ENCODE assay signal across 24 cellular contexts in genomic region chr5:27608992-27609391, GRCh38.
DNase-seq lines count a peak whose midpoint lies in the region; ATAC-seq, FAIRE-seq and TF ChIP-seq lines count a peak whose summit lies in the region.
"Had no signal": no experiment of that assay in that cellular context is flagged by ENCODE, and none has a peak within 500 bp of the region (broad histone marks: within the 10 kb centered on the region; RNA-seq: fewer than 3 reads in every experiment).

No MANE protein-coding gene starts in this region.

- H2AK5ac ChIP-seq in H1 (ENCODE audit: low read depth, low read length), result peak overlapping the region; percentile 60; the same call in 1 of the 2 replicates

- no peak overlapping the region for H3K56ac ChIP-seq in H1 (replicated peaks; ENCODE audit: insufficient read length, low read depth, low read length)

- BruUV-seq in HepG2 (replicated peaks; lab: Mats Ljungman, UMichigan), result no TSS peak

- CTCF ChIA-PET in HepG2 (lab: Yijun Ruan, JAX; ENCODE audit: low intra/inter-chr PET ratio, low total read pairs), result no interaction called here
- CTCF ChIA-PET in H1 (lab: Charles Lee; ENCODE audit: partially characterized antibody), result no interaction called here

- no peak overlapping the region for H4K5ac ChIP-seq in H1 (ENCODE audit: insufficient read length, low read depth, low read length)

- no peak overlapping the region for H4K8ac ChIP-seq in H1 (ENCODE audit: extremely low read depth, insufficient read depth, low read length)

- H3K4me3 ChIP-seq in HepG2 (replicated peaks in 1 of 3; ENCODE audit: insufficient read depth in 1 of 3, low read depth in 2 of 3, low read length in 3 of 3), result no peak overlapping the region
- H3K4me3 ChIP-seq in right lobe of liver, result no peak overlapping the region
- H3K4me3 ChIP-seq in H1 (ENCODE audit: extremely low read depth in 1 of 4, insufficient read depth in 2 of 4, low read depth in 3 of 4, low read length in 4 of 4), result no peak overlapping the region
- no peak overlapping the region for H3K4me3 ChIP-seq in kidney (ENCODE audit: low read length in 2 of 2)
- H3K4me3 ChIP-seq: A549; BLaER1 treated with 17β-estradiol and CSF1 and Interleukin-3, amounts not matched to agents 10 nM and 100 nM; GM12878 had no signal

- H3K79me1 ChIP-seq in H1 (ENCODE audit: low read depth, low read length), result no peaks in the 10 kb centered on the region

- H3K4me1 ChIP-seq in HepG2 (ENCODE audit: insufficient read depth, low read length) (no peaks in the 10 kb centered on the region), right lobe of liver (no peaks in the 10 kb centered on the region), H1 (replicated peaks in 1 of 4; ENCODE audit: control insufficient read depth in 3 of 4, insufficient read depth in 4 of 4, low read length in 3 of 4) (no peaks in the 10 kb centered on the region), kidney (ENCODE audit: control insufficient read depth in 1 of 2, insufficient read depth in 1 of 2, low read depth in 1 of 2, low read length in 2 of 2) (no peaks in the 10 kb centered on the region)
- H3K4me1 ChIP-seq: A549; BLaER1 treated with 17β-estradiol and CSF1 and Interleukin-3, amounts not matched to agents 10 nM and 100 nM had no signal

- no peak overlapping the region for H3K9ac ChIP-seq in HepG2 (ENCODE audit: insufficient read depth, low read depth, low read length)
- no peak overlapping the region for H3K9ac ChIP-seq in H1 (replicated peaks in 1 of 4; ENCODE audit: extremely low read depth in 1 of 4, low read depth in 3 of 4, low read length in 3 of 4)
- no peak overlapping the region for H3K9ac ChIP-seq in kidney (ENCODE audit: low read length in 2 of 2)
- H3K9ac ChIP-seq: BLaER1 treated with 17β-estradiol and CSF1 and Interleukin-3, amounts not matched to agents 10 nM and 100 nM had no signal

- H2BK20ac ChIP-seq in H1 (ENCODE audit: low read length), result no peak overlapping the region

- TF ChIP-seq CTCF in HepG2 (CRISPR knock-in tag; IDR thresholded peaks at IDR 0.05), result no peak
- no peak for TF ChIP-seq CTCF in right lobe of liver (IDR thresholded peaks at IDR 0.05)
- no peak for TF ChIP-seq CTCF in H1 (IDR thresholded peaks at IDR 0.05; ENCODE audit: control extremely low read depth in 1 of 3, insufficient read depth in 1 of 3, low read depth in 1 of 3, low read length in 3 of 3)
- TF ChIP-seq CTCF in kidney (IDR thresholded peaks at IDR 0.05; ENCODE audit: borderline replicate concordance, extremely low read depth, insufficient read depth), result no peak

- no peak overlapping the region for H2BK5ac ChIP-seq in H1 (ENCODE audit: low read depth, low read length)

- H3K23me2 ChIP-seq in H1 (ENCODE audit: low read depth, low read length), result no peaks in the 10 kb centered on the region

- H3K79me2 ChIP-seq in HepG2 (ENCODE audit: insufficient read depth, low read length), result no peaks in the 10 kb centered on the region
- no peaks in the 10 kb centered on the region for H3K79me2 ChIP-seq in H1 (ENCODE audit: control insufficient read depth in 1 of 2, insufficient read depth in 2 of 2, low read length in 2 of 2)

- H2BK15ac ChIP-seq in H1 (ENCODE audit: low read length), result no peak overlapping the region

- in situ Hi-C loops in HepG2 (cut with HindIII; ENCODE audit: extremely low pct_ligation_motif_present, low pct_unique_long_range_greater_than_20kb), result no loop called here

- no peak overlapping the region for H3K14ac ChIP-seq in H1 (ENCODE audit: insufficient read length)

- H4K20me1 ChIP-seq in HepG2 (ENCODE audit: insufficient read depth, low read length) (no peaks in the 10 kb centered on the region), H1 (replicated peaks in 1 of 2; ENCODE audit: control insufficient read depth in 1 of 2, insufficient read depth in 2 of 2, low read length in 2 of 2) (no peaks in the 10 kb centered on the region)
- H4K20me1 ChIP-seq: BLaER1 treated with 17β-estradiol and CSF1 and Interleukin-3, amounts not matched to agents 10 nM and 100 nM had no signal

- H3K27me3 ChIP-seq in HepG2 (ENCODE audit: control insufficient read depth in 1 of 2, insufficient read depth in 2 of 2, low read length in 2 of 2) (no peaks in the 10 kb centered on the region), right lobe of liver (no peaks in the 10 kb centered on the region), H1 (replicated peaks in 1 of 4; ENCODE audit: control insufficient read depth in 3 of 4, extremely low read depth in 1 of 4, insufficient read depth in 3 of 4, low read length in 3 of 4) (no peaks in the 10 kb centered on the region)
- H3K27me3 ChIP-seq: BLaER1 treated with 17β-estradiol and CSF1 and Interleukin-3, amounts not matched to agents 10 nM and 100 nM had no signal

- TF ChIP-seq EP300 in HepG2 (IDR thresholded peaks at IDR 0.05; ENCODE audit: low read depth in 2 of 2, low read length in 2 of 2) (no peak), HepG2 (CRISPR knock-in tag; IDR thresholded peaks at IDR 0.05; ENCODE audit: borderline replicate concordance) (no peak), H1 (IDR thresholded peaks at IDR 0.05; ENCODE audit: borderline replicate concordance in 1 of 2, low read depth in 2 of 2, low read length in 2 of 2) (no peak)

- no peak overlapping the region for H4K91ac ChIP-seq in H1 (replicated peaks; ENCODE audit: insufficient read length, low read length)

- WGBS in HepG2 (ENCODE audit: low lambda C conversion rate), result 7% methylated on average over 3 of the region's 3 CpGs
- 58% methylated on average over 3 of the region's 3 CpGs for WGBS in right lobe of liver (ENCODE audit: insufficient coverage, low coverage, low lambda C conversion rate, missing lambda C conversion rate)
- WGBS in H1 (ENCODE audit: extremely low coverage in 1 of 2, insufficient coverage in 1 of 2, insufficient read length in 1 of 2, insufficient replicate concordance in 2 of 2, low coverage in 1 of 2, low lambda C conversion rate in 2 of 2, missing lambda C conversion rate in 1 of 2), 2 experiments, result 86% methylated on average over 3 of the region's 3 CpGs; no CpG with 5 or more reads in 1 of the 2 experiments

- H3K36me3 ChIP-seq in HepG2 (replicated peaks in 1 of 2; ENCODE audit: control insufficient read depth in 1 of 2, insufficient read depth in 2 of 2, low read length in 2 of 2) (no peaks in the 10 kb centered on the region), right lobe of liver (no peaks in the 10 kb centered on the region), H1 (ENCODE audit: control insufficient read depth in 2 of 4, insufficient read depth in 4 of 4, low read length in 3 of 4) (no peaks in the 10 kb centered on the region), kidney (ENCODE audit: control insufficient read depth in 1 of 2, insufficient read depth in 2 of 2, low read length in 2 of 2) (no peaks in the 10 kb centered on the region)
- H3K36me3 ChIP-seq: BLaER1 treated with 17β-estradiol and CSF1 and Interleukin-3, amounts not matched to agents 10 nM and 100 nM had no signal

- POLR2A ChIA-PET in HepG2 (lab: Yijun Ruan, JAX), result no interaction called here
- POLR2A ChIA-PET in H1 (lab: Charles Lee; ENCODE audit: partially characterized antibody), result no interaction called here

- no peak overlapping the region for H2BK120ac ChIP-seq in H1 (replicated peaks; ENCODE audit: low read depth, low read length)

- no peak overlapping the region for H3K23ac ChIP-seq in H1 (ENCODE audit: insufficient read length)

- no peak overlapping the region for H3K4ac ChIP-seq in H1 (replicated peaks; ENCODE audit: insufficient read length, low read depth, low read length)

- H3K18ac ChIP-seq in H1 (ENCODE audit: extremely low read depth, low read length), result no peak overlapping the region

- H3K4me2 ChIP-seq in HepG2 (ENCODE audit: low read depth, low read length) (no peak overlapping the region), H1 (ENCODE audit: insufficient read depth in 1 of 2, low read depth in 2 of 2, low read length in 2 of 2) (no peak overlapping the region)
- H3K4me2 ChIP-seq: A549; BLaER1 treated with 17β-estradiol and CSF1 and Interleukin-3, amounts not matched to agents 10 nM and 100 nM had no signal

- intact Hi-C loops in HepG2 (cut with micrococcal nuclease; ENCODE audit: unreplicated experiment), result no loop called here
- intact Hi-C loops in right lobe of liver (cut with DNase I), result no loop called here
- intact Hi-C loops in kidney (cut with DNase I), result no loop called here

- DNase-seq in HepG2 (ENCODE audit: low spot score), result no peak
- DNase-seq in right lobe of liver, result no peak
- no peak for DNase-seq in H1 (ENCODE audit: low read depth in 1 of 2, low spot score in 2 of 2)
- DNase-seq in kidney, result no peak
- DNase-seq: AML-193; CD4-positive, alpha-beta T cell; CD8-positive, alpha-beta memory T cell; COR-L47; DMS 273 treated with DMSO at 0.1 percent for 48 hours; DMS153; DMS53; DMS79; DND-41; EL; GDM1 had no signal

- TF ChIP-seq POLR2A in HepG2 (IDR thresholded peaks at IDR 0.05; ENCODE audit: insufficient read depth in 1 of 2, low read depth in 2 of 2, low read length in 2 of 2) (no peak), right lobe of liver (IDR thresholded peaks at IDR 0.05) (no peak), H1 (IDR thresholded peaks at IDR 0.05; ENCODE audit: control extremely low read depth in 1 of 2, low read depth in 2 of 2, low read length in 2 of 2) (no peak)

- no peak for TF ChIP-seq RAD21 in HepG2 (CRISPR knock-in tag; IDR thresholded peaks at IDR 0.05)
- TF ChIP-seq RAD21 in H1 (IDR thresholded peaks at IDR 0.05 in 1 of 2, conservative IDR thresholded peaks at IDR 0.05 in 1 of 2; ENCODE audit: low read depth in 2 of 2, low read length in 2 of 2), result no peak

- H3K27ac ChIP-seq in HepG2 (ENCODE audit: extremely low read length, insufficient read depth, low read length) (no peak overlapping the region), right lobe of liver (no peak overlapping the region), H1 (ENCODE audit: low read depth, low read length) (no peak overlapping the region), kidney (ENCODE audit: low read depth in 2 of 2, low read length in 2 of 2) (no peak overlapping the region)
- H3K27ac ChIP-seq: 22Rv1; A549; BLaER1 treated with 17β-estradiol and CSF1 and Interleukin-3, amounts not matched to agents 10 nM and 100 nM; C4-2B had no signal

- H2AFZ ChIP-seq in HepG2 (ENCODE audit: low read length) (no peak overlapping the region), H1 (ENCODE audit: low read length) (no peak overlapping the region)

- no peak for ATAC-seq in HepG2
- ATAC-seq in right lobe of liver, result no peak
- ATAC-seq in HG03520 (IDR thresholded peaks at IDR 0.05; ENCODE audit: unreplicated experiment), result no peak
- ATAC-seq: A549, GM12878 had no signal

- no peak overlapping the region for H2BK12ac ChIP-seq in H1 (ENCODE audit: low read depth, low read length)

- H3K9me3 ChIP-seq in HepG2 (ENCODE audit: low read length), result no peaks in the 10 kb centered on the region
- H3K9me3 ChIP-seq in right lobe of liver, result no peaks in the 10 kb centered on the region
- no peaks in the 10 kb centered on the region for H3K9me3 ChIP-seq in H1 (ENCODE audit: insufficient read depth in 2 of 2, low read depth in 1 of 2, low read length in 1 of 2)
- no peaks in the 10 kb centered on the region for H3K9me3 ChIP-seq in kidney (ENCODE audit: control insufficient read depth in 1 of 2, low read length in 2 of 2)
- H3K9me3 ChIP-seq: A549 had no signal

- no peak for FAIRE-seq in HepG2 (lab: Jason Lieb, UNC)
- no peak for FAIRE-seq in H1 (lab: Jason Lieb, UNC)
- no peak for FAIRE-seq in kidney (lab: Jason Lieb, UNC)
- FAIRE-seq: A549, GM12892, GM18507, GM19239 had no signal

TF ChIP-seq in H1, 55 proteins besides CTCF, POLR2A, EP300 and RAD21 (continues in another document):
- no peak for TF ChIP-seq CTBP2 (IDR thresholded peaks at IDR 0.05; ENCODE audit: borderline replicate concordance, insufficient read depth, insufficient read length, low read length)
